Comparison of ENCODE assay signal across 26 cellular contexts in the genomic region with DNA sequence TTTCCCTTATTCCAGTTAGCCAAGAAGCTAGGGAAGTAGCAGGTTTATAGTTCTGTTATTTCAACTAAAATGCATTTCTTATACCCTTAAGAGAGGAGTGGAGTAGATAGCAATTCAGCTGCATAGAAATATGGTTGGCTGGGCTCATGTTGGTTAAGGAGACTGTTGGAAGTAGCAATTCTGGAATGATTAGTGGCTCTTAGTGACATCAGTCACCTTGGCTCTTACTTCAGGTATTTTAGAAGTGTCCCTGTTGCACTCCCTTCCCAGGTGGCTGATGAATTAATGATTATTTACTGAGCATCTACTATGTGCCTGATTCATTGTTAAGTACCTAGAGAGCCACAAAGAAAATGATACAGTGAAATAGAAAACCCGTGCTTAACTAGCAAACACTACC.
"Had no signal": no experiment of that assay in that cellular context is flagged by ENCODE, and none has a peak within 500 bp of the region (broad histone marks: within the 10 kb centered on the region; RNA-seq: fewer than 3 reads in every experiment).

No MANE protein-coding gene starts in this region.

- H3K36me3 ChIP-seq: adrenal gland, gastroesophageal sphincter, heart right ventricle had no signal

- H3K4me3 ChIP-seq: adrenal gland, body of pancreas, gastroesophageal sphincter, heart right ventricle had no signal

- H3K27me3 ChIP-seq: adrenal gland, body of pancreas, gastroesophageal sphincter, heart right ventricle had no signal

- ATAC-seq: activated CD4-positive, alpha-beta T cell treated with anti-CD3 and anti-CD28 coated beads for 36 hours; activated CD8-positive, alpha-beta memory T cell treated with anti-CD3 and anti-CD28 coated beads, Interleukin-2, amount 10 ng/mL, durations not matched to agents 7 days and 5 days; activated CD8-positive, alpha-beta T cell treated with anti-CD3 and anti-CD28 coated beads, Interleukin-2, amount 10 ng/mL, durations not matched to agents 7 days and 5 days; activated naive CD8-positive, alpha-beta T cell treated with anti-CD3 and anti-CD28 coated beads, Interleukin-2, amount 50 U/mL, for 24 hours; body of pancreas; esophagus mucosa; gastroesophageal sphincter had no signal

- H3K9me3 ChIP-seq: adrenal gland, body of pancreas, gastroesophageal sphincter had no signal

- H3K27ac ChIP-seq: adrenal gland, body of pancreas, epithelial cell of prostate, gastroesophageal sphincter, heart right ventricle had no signal

- DNase-seq: activated CD4-positive, alpha-beta memory T cell treated with anti-CD3 and anti-CD28 coated beads for 36 hours; activated CD4-positive, alpha-beta T cell treated with anti-CD3 and anti-CD28 coated beads for 36 hours; activated CD4-positive, alpha-beta T cell treated with anti-CD3 and anti-CD28 coated beads, Interleukin-2, amount 10 ng/mL, durations not matched to agents 24 days and 14 days; activated CD4-positive, CD25-positive, alpha-beta regulatory T cell; activated CD4-positive, CD25-positive, alpha-beta regulatory T cell treated with anti-CD3 and anti-CD28 coated beads, Interleukin-2, amount 50 U/mL, for 72 hours; activated CD8-positive, alpha-beta memory T cell treated with anti-CD3 and anti-CD28 coated beads, Interleukin-2, amount 10 ng/mL, durations not matched to agents 7 days and 5 days; activated CD8-positive, alpha-beta memory T cell treated with anti-CD3 and anti-CD28 coated beads, Interleukin-2, amount 50 U/mL, for 4 hours; activated CD8-positive, alpha-beta T cell treated with anti-CD3 and anti-CD28 coated beads, Interleukin-2, amount 10 ng/mL, durations not matched to agents 7 days and 5 days; activated effector memory CD4-positive, alpha-beta T cell treated with anti-CD3 and anti-CD28 coated beads, Interleukin-2, amount 50 U/mL, for 16 hours; activated naive CD4-positive, alpha-beta T cell treated with anti-CD3 and anti-CD28 coated beads for 36 hours; activated naive CD8-positive, alpha-beta T cell treated with anti-CD3 and anti-CD28 coated beads for 36 hours; activated naive CD8-positive, alpha-beta T cell treated with anti-CD3 and anti-CD28 coated beads, Interleukin-2, amount 50 U/mL, for 24 hours; activated T-cell treated with anti-CD3 and anti-CD28 coated beads, Interleukin-2, amount 50 U/mL, for 1 hour; activated T-cell treated with anti-CD3 and anti-CD28 coated beads, Interleukin-2, amount 50 U/mL, for 48 hours; adrenal gland; amygdala; aorta; body of pancreas; caudate nucleus; effector CD8-positive, alpha-beta T cell; foreskin fibroblast; heart right ventricle; T-helper 2 cell had no signal

- H3K4me1 ChIP-seq: adrenal gland, body of pancreas, gastroesophageal sphincter, heart right ventricle had no signal
